ENCODE assay signal across 7 cellular contexts in the genomic region with DNA sequence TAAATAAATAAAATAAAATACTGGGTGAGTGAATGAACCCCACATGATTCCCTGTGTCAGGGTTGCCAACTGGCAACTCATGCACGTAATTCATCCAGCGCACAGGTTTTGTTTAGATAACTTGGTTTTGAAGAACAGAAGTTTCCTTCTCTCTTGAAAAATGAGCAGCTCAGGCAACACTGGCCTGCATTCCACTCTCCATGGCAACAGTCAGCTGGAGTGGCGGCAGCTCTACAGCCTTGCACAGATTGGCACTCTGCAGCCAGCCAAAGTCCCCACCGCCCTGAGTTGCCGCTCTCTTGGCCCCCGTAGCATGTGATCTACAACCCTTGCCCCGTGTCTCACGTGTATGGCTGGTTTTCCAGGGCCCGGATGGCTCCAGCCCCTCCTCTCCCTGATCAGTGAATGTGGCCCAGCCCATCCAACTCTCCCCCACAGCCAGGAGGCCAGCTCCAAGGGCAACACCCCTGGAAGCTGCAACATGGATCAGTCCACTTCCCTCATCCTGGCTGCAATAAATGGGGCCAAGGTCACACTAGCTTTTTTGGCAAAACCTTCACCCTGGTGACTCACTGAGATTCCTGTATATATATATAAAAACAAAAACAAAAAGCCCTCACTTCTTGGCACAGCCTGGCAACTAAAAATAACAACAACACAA. TPM values are rescaled to one million over a fixed set of nuclear protein-coding genes. Genes with fewer than 3 reads are reported as not detected.
DNase-seq lines count a peak whose midpoint lies in the region; ATAC-seq and TF ChIP-seq lines count a peak whose summit lies in the region.
"Not testable (repeated sequence)": the region's sequence is repeated elsewhere in the genome, so short reads cannot be mapped to it uniquely, and the experiment has no call there.

No MANE protein-coding gene starts in this region.

- peak; percentile 36; the same call in 1 of the 3 replicates for ATAC-seq in RWPE2 (ENCODE audit: low read depth)

- H3K4me3 ChIP-seq in RWPE2 (ENCODE audit: severe bottlenecking); cardiac fibroblast (replicated peaks in 1 of 2; ENCODE audit: low read depth in 2 of 2, low read length in 2 of 2); retinal pigment epithelial cell (ENCODE audit: low read length): not testable (repeated sequence)

- peak overlapping the region; percentile 18 for H3K27ac ChIP-seq in RWPE2 (ENCODE audit: poor library complexity, severe bottlenecking)

- H3K36me3 ChIP-seq in RWPE2 (ENCODE audit: low read depth) = not testable (repeated sequence)

- TF ChIP-seq CTCF in RWPE2 (IDR thresholded peaks at IDR 0.05; ENCODE audit: poor library complexity, severe bottlenecking); cardiac fibroblast (IDR thresholded peaks at IDR 0.05; ENCODE audit: low read depth, low read length); retinal pigment epithelial cell (conservative IDR thresholded peaks at IDR 0.05; ENCODE audit: low read depth, low read length): not testable (repeated sequence)

- H3K4me1 ChIP-seq in RWPE2 (ENCODE audit: insufficient read depth, poor library complexity, severe bottlenecking) = peaks cover 12% of the 10 kb centered on the region

- H3K9me3 ChIP-seq in RWPE2 (ENCODE audit: severe bottlenecking) = not testable (repeated sequence)

- H3K27me3 ChIP-seq in RWPE2 (ENCODE audit: insufficient read depth, poor library complexity, severe bottlenecking) = not testable (repeated sequence)

- DNase-seq in EL (peak; percentile 91), NCI-H1105 (lab: John Stamatoyannopoulos, UW) (peak; percentile 13), cardiac fibroblast (ENCODE audit: low read depth in 2 of 2) (peak; percentile 97 to 99), glomerular endothelial cell (ENCODE audit: extremely low read depth, low read depth, low spot score) (peak; percentile 86), medulla oblongata (ENCODE audit: extremely low spot score) (peak; percentile 75), retinal pigment epithelial cell (ENCODE audit: low read depth) (peak; percentile 97)
- not testable (repeated sequence) for DNase-seq in RWPE2 (ENCODE audit: low spot score)

RNA-seq across cellular contexts. Expression of a gene that starts 11.1 kb away (rescaled TPM):
- not detected in 2 replicates for total RNA-seq in glomerular endothelial cell

RNA-seq across cellular contexts. Expression of a gene that starts 56.2 kb away (rescaled TPM):
- total RNA-seq in glomerular endothelial cell = 0.18 and 0.68 TPM in 2 replicates
